ENCODE assay signal across 28 cellular contexts in the genomic region with DNA sequence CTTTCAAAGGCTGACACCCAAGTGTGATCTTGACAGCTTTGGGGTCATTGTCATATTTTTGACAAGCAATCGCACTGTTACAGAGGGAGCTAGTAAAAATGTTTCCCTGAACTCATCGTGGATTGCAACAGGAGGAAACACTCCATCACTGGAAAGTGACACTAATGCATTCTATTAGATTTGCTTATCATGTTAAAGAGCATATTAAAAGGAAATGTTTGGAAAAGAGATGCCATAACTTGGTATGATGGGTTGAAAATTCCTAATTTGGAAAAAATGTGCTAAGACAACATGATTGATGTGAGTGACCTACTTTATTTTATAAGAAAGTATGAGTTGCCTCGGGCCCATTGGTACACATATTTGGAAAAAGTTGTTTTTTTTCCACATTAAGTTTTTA. TPM values are rescaled to one million over a fixed set of nuclear protein-coding genes. Genes with fewer than 3 reads are reported as not detected.
"Had no signal": no experiment of that assay in that cellular context is flagged by ENCODE, and none has a peak within 500 bp of the region (broad histone marks: within the 10 kb centered on the region; RNA-seq: fewer than 3 reads in every experiment).

No MANE protein-coding gene starts in this region.

- ATAC-seq: activated CD4-positive, CD25-positive, alpha-beta regulatory T cell treated with anti-CD3 and anti-CD28 coated beads, Interleukin-2, amount 50 U/mL, for 24 hours; activated CD8-positive, alpha-beta T cell treated with anti-CD3 and anti-CD28 coated beads for 36 hours; activated naive CD8-positive, alpha-beta T cell treated with anti-CD3 and anti-CD28 coated beads, Interleukin-2, amount 50 U/mL, for 24 hours; body of pancreas; foreskin keratinocyte; gastrocnemius medialis; heart left ventricle; T-helper 17 cell had no signal

- H3K4me3 ChIP-seq: adrenal gland, body of pancreas, esophagus squamous epithelium, gastrocnemius medialis, heart left ventricle had no signal

- H3K27ac ChIP-seq: adrenal gland, body of pancreas, epithelial cell of prostate, esophagus squamous epithelium, foreskin keratinocyte, gastrocnemius medialis, heart left ventricle, WERI-Rb-1 had no signal

- H3K4me1 ChIP-seq: adrenal gland, body of pancreas, esophagus squamous epithelium, foreskin keratinocyte, gastrocnemius medialis, heart left ventricle had no signal

- H3K9me3 ChIP-seq: adrenal gland, body of pancreas, esophagus squamous epithelium, gastrocnemius medialis, heart left ventricle had no signal

- DNase-seq: activated B cell treated with CpG ODN at 0.5 μM for 24 hours; activated CD4-positive, alpha-beta T cell treated with anti-CD3 and anti-CD28 coated beads for 48 hours; activated CD4-positive, alpha-beta T cell treated with anti-CD3 and anti-CD28 coated beads, Interleukin-2, amount 50 U/mL, for 1 hour; activated CD4-positive, alpha-beta T cell treated with anti-CD3 and anti-CD28 coated beads, Interleukin-2, amount 50 U/mL, for 48 hours; activated CD8-positive, alpha-beta memory T cell treated with anti-CD3 and anti-CD28 coated beads for 24 hours; activated CD8-positive, alpha-beta T cell treated with anti-CD3 and anti-CD28 coated beads for 36 hours; activated effector memory CD4-positive, alpha-beta T cell treated with anti-CD3 and anti-CD28 coated beads, Interleukin-2, amount 50 U/mL, for 16 hours; activated naive CD4-positive, alpha-beta T cell treated with anti-CD3 and anti-CD28 coated beads for 36 hours; activated naive CD8-positive, alpha-beta T cell treated with anti-CD3 and anti-CD28 coated beads for 36 hours; activated naive CD8-positive, alpha-beta T cell treated with anti-CD3 and anti-CD28 coated beads, Interleukin-2, amount 50 U/mL, for 24 hours; activated T-cell treated with anti-CD3 and anti-CD28 coated beads, Interleukin-2, amount 50 U/mL, for 48 hours; adrenal gland; amygdala; aorta; body of pancreas; effector CD8-positive, alpha-beta T cell; esophagus squamous epithelium; foreskin keratinocyte; gastrocnemius medialis; glutamatergic neuron; heart left ventricle; T-helper 1 cell; T-helper 17 cell; T1000; WERI-Rb-1 had no signal

- H3K36me3 ChIP-seq: adrenal gland, esophagus squamous epithelium, gastrocnemius medialis, heart left ventricle, WERI-Rb-1 had no signal

- H3K27me3 ChIP-seq: body of pancreas had no signal

RNA-seq across cellular contexts. Expression of a gene that starts 22.7 kb away (rescaled TPM):
- polyA plus RNA-seq: aorta, endothelial cell of umbilical vein had no signal
